In the genomic region with DNA sequence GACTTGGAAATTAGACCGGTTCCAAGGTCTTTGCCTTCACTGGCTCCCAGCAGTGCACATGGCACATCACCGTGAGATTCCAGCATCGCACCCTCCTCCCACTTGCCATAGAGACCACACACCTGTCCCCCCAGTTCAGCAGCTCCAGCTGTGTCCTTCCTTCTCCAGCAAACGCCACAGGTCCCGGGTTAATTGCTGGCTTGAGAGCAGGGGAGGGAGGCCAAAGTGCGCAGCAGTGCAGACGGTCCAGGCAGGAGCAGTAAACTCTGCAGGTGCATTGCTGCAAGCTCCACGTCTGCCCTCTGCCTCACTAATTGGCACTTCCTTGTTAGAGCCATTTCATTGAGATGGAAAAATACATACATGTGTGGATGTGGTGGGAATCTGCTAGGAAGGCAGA, we compare ENCODE assay signal across 1 cellular context.
TF ChIP-seq lines count a peak whose summit lies in the region.

No MANE protein-coding gene starts in this region.

TF ChIP-seq in H1, 55 proteins besides CTCF, POLR2A, EP300 and RAD21 (continued from another document):
- TF ChIP-seq SUZ12 (IDR thresholded peaks at IDR 0.05; ENCODE audit: low read length) (no peak), BCL11A (IDR thresholded peaks at IDR 0.05; ENCODE audit: low read depth in 2 of 2, low read length in 2 of 2) (no peak), TAF1 (IDR thresholded peaks at IDR 0.05; ENCODE audit: low read depth, low read length) (no peak), SP4 (IDR thresholded peaks at IDR 0.05; ENCODE audit: low read length) (no peak), RFX5 (IDR thresholded peaks at IDR 0.05; ENCODE audit: borderline replicate concordance, low read depth, low read length) (no peak), HDAC6 (IDR thresholded peaks at IDR 0.05; ENCODE audit: low read depth, low read length) (no peak), EGR1 (IDR thresholded peaks at IDR 0.05; ENCODE audit: borderline replicate concordance, low read depth, low read length) (no peak), GTF2F1 (IDR thresholded peaks at IDR 0.05; ENCODE audit: borderline replicate concordance, low read depth, low read length) (no peak), ZNF274 (IDR thresholded peaks at IDR 0.05; ENCODE audit: borderline replicate concordance, extremely low read depth, low read length) (no peak)
